14 cellular contexts compared by ENCODE assay signal in the genomic region with DNA sequence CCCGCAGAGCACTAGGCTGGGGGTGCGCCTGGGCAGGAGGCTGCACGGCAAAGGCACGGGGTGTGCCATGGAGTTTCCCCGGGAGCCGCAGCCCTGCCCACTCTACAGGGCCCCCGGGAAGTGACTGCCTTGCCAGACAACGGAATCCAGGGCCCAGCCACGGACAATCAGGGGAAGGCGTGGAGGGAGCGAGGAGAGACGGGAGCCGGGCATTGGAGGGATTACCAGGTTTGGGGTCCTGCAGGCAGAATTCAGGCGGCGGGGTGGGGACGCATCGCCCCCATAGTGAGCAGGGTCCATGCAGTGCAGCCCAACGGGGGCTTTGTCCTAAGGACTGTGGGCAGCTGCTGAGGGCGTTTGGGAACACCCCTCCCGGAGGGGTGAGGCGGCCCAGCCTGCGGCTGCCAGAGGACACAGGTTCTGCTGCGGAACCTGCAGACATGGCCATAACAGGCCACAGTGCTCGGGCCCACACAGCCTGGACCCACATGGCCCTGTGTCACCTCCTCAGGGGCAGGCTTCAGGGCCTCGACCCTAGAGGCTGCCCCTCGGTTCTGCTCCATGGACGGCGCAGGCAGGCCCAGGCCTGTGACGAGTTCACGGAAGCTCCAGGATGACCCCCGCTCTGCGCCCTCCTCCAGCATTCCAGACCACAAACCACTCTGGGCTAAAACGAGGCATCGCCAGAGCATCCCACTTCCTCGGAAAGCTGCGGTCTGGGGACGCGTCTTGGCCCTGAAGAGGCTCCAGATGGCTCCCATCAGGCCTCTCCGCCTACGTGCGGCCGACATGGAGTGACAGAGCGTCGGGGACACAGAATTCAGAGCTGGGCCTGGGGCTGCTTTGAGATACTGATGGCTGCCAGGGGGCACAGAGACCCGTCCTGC. TPM values are rescaled to one million over a fixed set of nuclear protein-coding genes. Genes with fewer than 3 reads are reported as not detected.
DNase-seq lines count a peak whose midpoint lies in the region; ATAC-seq and TF ChIP-seq lines count a peak whose summit lies in the region.
"Had no signal": no experiment of that assay in that cellular context is flagged by ENCODE, and none has a peak within 500 bp of the region (broad histone marks: within the 10 kb centered on the region; RNA-seq: fewer than 3 reads in every experiment).

No MANE protein-coding gene starts in this region.

- no peaks in the 10 kb centered on the region for H4K20me1 ChIP-seq in GM23248 (ENCODE audit: insufficient read depth)

- H3K9me3 ChIP-seq in GM23248 (ENCODE audit: low read depth) (no peaks in the 10 kb centered on the region), duodenal mucosa (ENCODE audit: control insufficient read depth in 1 of 2, low read length in 2 of 2) (no peaks in the 10 kb centered on the region), left lung (no peaks in the 10 kb centered on the region)
- H3K9me3 ChIP-seq: SJCRH30 had no signal

- peaks cover 23% of the 10 kb centered on the region for H3K27me3 Mint-ChIP-seq in stimulated activated memory B cell treated with anti-CD40 and anti-IgM and Interleukin-4, amounts not matched to agents 10 μg/mL and 1 μg/mL and 100 μg/mL, for 72 hours
- H3K27me3 Mint-ChIP-seq in CD14-positive monocyte (ENCODE audit: low read depth in 3 of 3): peaks cover 0 to 6% (median 5%) of the 10 kb centered on the region in 3 donors
- H3K27me3 Mint-ChIP-seq: type B pancreatic cell had no signal

- H3K9ac ChIP-seq in GM23248: peak overlapping the region; percentile 64
- no peak overlapping the region for H3K9ac ChIP-seq in duodenal mucosa (ENCODE audit: low read depth in 1 of 2, low read length in 2 of 2)

- TF ChIP-seq CTCF in left lung (IDR thresholded peaks at IDR 0.05): no peak
- no peak for TF ChIP-seq CTCF in CD14-positive monocyte (IDR thresholded peaks at IDR 0.05)

- no peaks in the 10 kb centered on the region for H3K9me2 ChIP-seq in GM23248 (ENCODE audit: insufficient read depth)

- H3K36me3 Mint-ChIP-seq in stimulated activated memory B cell treated with anti-CD40 and anti-IgM and Interleukin-4, amounts not matched to agents 10 μg/mL and 1 μg/mL and 100 μg/mL, for 72 hours: no peaks in the 10 kb centered on the region
- H3K36me3 Mint-ChIP-seq in CD14-positive monocyte: no peaks in the 10 kb centered on the region
- H3K36me3 Mint-ChIP-seq: type B pancreatic cell had no signal

- H3K4me1 ChIP-seq in GM23248 (ENCODE audit: insufficient read depth): peaks cover 25% of the 10 kb centered on the region
- H3K4me1 ChIP-seq in duodenal mucosa (ENCODE audit: control insufficient read depth in 1 of 2, insufficient read depth in 2 of 2, low read length in 2 of 2): peaks cover 0 to 3% of the 10 kb centered on the region in 2 donors
- peaks cover 0 to 6% of the 10 kb centered on the region in 2 donors for H3K4me1 ChIP-seq in left lung
- H3K4me1 ChIP-seq: SJCRH30 had no signal

- ATAC-seq in left lung (peak; percentile 66), HG03442 (IDR thresholded peaks at IDR 0.05; ENCODE audit: unreplicated experiment) (no peak), HG02970 (IDR thresholded peaks at IDR 0.05; ENCODE audit: low FRiP score, unreplicated experiment) (no peak)
- ATAC-seq in stimulated activated memory B cell treated with anti-CD40 and anti-IgM and Interleukin-4, amounts not matched to agents 10 μg/mL and 1 μg/mL and 100 μg/mL, for 72 hours: peak; percentile 25
- ATAC-seq: activated T-cell treated with anti-CD3 and anti-CD28 coated beads, Interleukin-2, amount 50 U/mL, for 4 hours had no signal

- no peaks in the 10 kb centered on the region for H3K36me3 ChIP-seq in GM23248 (ENCODE audit: low read depth)
- H3K36me3 ChIP-seq in duodenal mucosa (ENCODE audit: control insufficient read depth in 1 of 2, insufficient read depth in 2 of 2, low read length in 2 of 2): no peaks in the 10 kb centered on the region
- no peaks in the 10 kb centered on the region for H3K36me3 ChIP-seq in left lung
- H3K36me3 ChIP-seq: SJCRH30, WERI-Rb-1 had no signal

- no peak overlapping the region for H3K27ac Mint-ChIP-seq in stimulated activated memory B cell treated with anti-CD40 and anti-IgM and Interleukin-4, amounts not matched to agents 10 μg/mL and 1 μg/mL and 100 μg/mL, for 72 hours
- H3K27ac Mint-ChIP-seq in CD14-positive monocyte: no peak overlapping the region
- H3K27ac Mint-ChIP-seq: type B pancreatic cell had no signal

- intact Hi-C loops in left lung (cut with DNase I): no loop called here
- intact Hi-C loops in CD14-positive monocyte (cut with micrococcal nuclease): no loop called here

- H3K27ac ChIP-seq in GM23248 (peak overlapping the region; percentile 50), duodenal mucosa (ENCODE audit: low read depth, low read length) (peak overlapping the region; percentile 42), left lung (no peak overlapping the region)
- H3K27ac ChIP-seq: SJCRH30, WERI-Rb-1 had no signal

- H3K4me2 ChIP-seq in GM23248 (ENCODE audit: unreplicated experiment): no peak overlapping the region

- peak; percentile 89 for DNase-seq in GM23248
- DNase-seq in left lung: peak in 1 of 2 donors; percentile 78
- no peak for DNase-seq in DMS79 treated with DMSO at 0.1 percent for 48 hours (lab: John Stamatoyannopoulos, UW)
- no peak for DNase-seq in CD14-positive monocyte (ENCODE audit: low spot score)
- DNase-seq: activated T-cell treated with anti-CD3 and anti-CD28 coated beads, Interleukin-2, amount 50 U/mL, for 4 hours; erythroblast; kidney glomerular epithelial cell; SJCRH30; WERI-Rb-1 had no signal

- H3K4me3 ChIP-seq in GM23248: no peak overlapping the region
- H3K4me3 ChIP-seq in duodenal mucosa (ENCODE audit: low read depth in 1 of 2, low read length in 2 of 2): no peak overlapping the region
- H3K4me3 ChIP-seq in left lung: no peak overlapping the region
- H3K4me3 ChIP-seq: SJCRH30 had no signal

- H3K79me2 ChIP-seq in GM23248 (ENCODE audit: insufficient read depth): no peaks in the 10 kb centered on the region

- in situ Hi-C loops in GM23248 (cut with MboI): no loop called here

- H3F3A ChIP-seq in GM23248 (ENCODE audit: insufficient read depth): peaks cover 9% of the 10 kb centered on the region; the same call in 1 of the 2 replicates

- H2AFZ ChIP-seq in GM23248: peak overlapping the region; percentile 64

- H3K4me3 Mint-ChIP-seq in stimulated activated memory B cell treated with anti-CD40 and anti-IgM and Interleukin-4, amounts not matched to agents 10 μg/mL and 1 μg/mL and 100 μg/mL, for 72 hours: no peak overlapping the region
- H3K4me3 Mint-ChIP-seq in CD14-positive monocyte: no peak overlapping the region
- H3K4me3 Mint-ChIP-seq: activated T-cell treated with anti-CD3 and anti-CD28 coated beads, Interleukin-2, amount 50 U/mL, for 4 hours; type B pancreatic cell had no signal

- H3K9me3 Mint-ChIP-seq in stimulated activated memory B cell treated with anti-CD40 and anti-IgM and Interleukin-4, amounts not matched to agents 10 μg/mL and 1 μg/mL and 100 μg/mL, for 72 hours: no peaks in the 10 kb centered on the region
- H3K9me3 Mint-ChIP-seq in CD14-positive monocyte: peaks cover 0 to 3% (median 0%) of the 10 kb centered on the region in 7 donors
- H3K9me3 Mint-ChIP-seq: activated T-cell treated with anti-CD3 and anti-CD28 coated beads, Interleukin-2, amount 50 U/mL, for 4 hours; type B pancreatic cell had no signal

- no peaks in the 10 kb centered on the region for H3K4me1 Mint-ChIP-seq in stimulated activated memory B cell treated with anti-CD40 and anti-IgM and Interleukin-4, amounts not matched to agents 10 μg/mL and 1 μg/mL and 100 μg/mL, for 72 hours
- no peaks in the 10 kb centered on the region for H3K4me1 Mint-ChIP-seq in CD14-positive monocyte

- 49 to 57% methylated on average over 41 to 42 of the region's 45 CpGs for WGBS in GM23248 (ENCODE audit: low coverage in 1 of 2, low lambda C conversion rate in 2 of 2, missing lambda C conversion rate in 2 of 2), 2 experiments

- H3K27me3 ChIP-seq in GM23248 (replicated peaks; ENCODE audit: insufficient read depth) (no peaks in the 10 kb centered on the region), duodenal mucosa (ENCODE audit: control insufficient read depth in 1 of 2, insufficient read depth in 2 of 2, low read length in 2 of 2) (no peaks in the 10 kb centered on the region), left lung (no peaks in the 10 kb centered on the region)
- H3K27me3 ChIP-seq: SJCRH30 had no signal

RNA-seq across cellular contexts. Expression of a gene that starts 54.5 kb away (rescaled TPM):
- 1,783 and 1,897 TPM in 2 replicates for total RNA-seq in GM23248 (2014; rRNA removed; shearing (Covaris generic))
- 685 and 707 TPM in 2 replicates for polyA plus RNA-seq in GM23248 (2016; fragmentation: Nextera tagmentation; extraction: Ambion mirVana)
- total RNA-seq in left lung: 100 to 1,000 TPM; 272 to 322 TPM
- under 1 TPM; 0.08 to 0.10 TPM for polyA plus RNA-seq in CD14-positive monocyte

Comparison
In these comparisons a context has a peak if more than half of its experiments do, and no peak if none do; other contexts are left out.
1. H3K27ac ChIP-seq: peak in GM23248 (single experiment) and duodenal mucosa (single experiment); none in left lung (0 of 2).
2. ATAC-seq: peak in left lung (single experiment) and stimulated activated memory B cell treated with anti-CD40 and anti-IgM and Interleukin-4, amounts not matched to agents 10 μg/mL and 1 μg/mL and 100 μg/mL, for 72 hours (single experiment); none in HG03442 (single experiment) and HG02970 (single experiment).